In genomic region chr20:39057143-39057542, GRCh38 we compare ENCODE assay signal across 22 cellular contexts.
"Had no signal": no experiment of that assay in that cellular context is flagged by ENCODE, and none has a peak within 500 bp of the region (broad histone marks: within the 10 kb centered on the region; RNA-seq: fewer than 3 reads in every experiment).

No MANE protein-coding gene starts in this region.

- FAIRE-seq: K562 had no signal

- DNase-seq: Kasumi-1, MM.1S, NCI-H1092 treated with DMSO at 0.1 percent for 48 hours, NCI-H1417, NCI-H1436 treated with DMSO at 0.1 percent for 48 hours, NCI-H1694, NCI-H187 treated with DMSO at 0.1 percent for 48 hours, NCI-H2029 treated with DMSO at 0.1 percent for 48 hours, NCI-H2171 treated with DMSO at 0.1 percent for 48 hours, NCI-H345, NCI-H446 treated with DMSO at 0.1 percent for 48 hours, NCI-H510A treated with DMSO at 0.1 percent for 48 hours, NCI-H526, SHP77 treated with DMSO at 0.1 percent for 48 hours had no signal

- H3K36me3 Mint-ChIP-seq: IgD-negative memory B cell had no signal

- H3K36me3 ChIP-seq: SJSA1 had no signal

- H3K4me1 Mint-ChIP-seq: IgD-negative memory B cell had no signal

- H3K9me3 ChIP-seq: SJSA1 had no signal

- H3K4me2 ChIP-seq: KMS-11 had no signal

- H3K9ac ChIP-seq: KMS-11 had no signal

- ATAC-seq: K562, Panc1, Right ventricle myocardium inferior had no signal

- H3K27ac ChIP-seq: KMS-11, RWPE1, SJSA1, SK-N-MC had no signal

- H3K4me3 ChIP-seq: K562, SJSA1, SK-N-MC had no signal

- H3K9me3 Mint-ChIP-seq: IgD-negative memory B cell had no signal

- H3K4me3 Mint-ChIP-seq: IgD-negative memory B cell had no signal

- H3K4me1 ChIP-seq: SJSA1 had no signal

- H3K27ac Mint-ChIP-seq: IgD-negative memory B cell had no signal
